In genomic region chr2:182717451-182718215, GRCh38 we compare ENCODE assay signal across 8 cellular contexts. TPM values are rescaled to one million over a fixed set of nuclear protein-coding genes. Genes with fewer than 3 reads are reported as not detected.
DNase-seq lines count a peak whose midpoint lies in the region; ATAC-seq and TF ChIP-seq lines count a peak whose summit lies in the region.

No MANE protein-coding gene starts in this region.

- WGBS in lower leg skin, 2 donors, result 41 to 46% methylated on average over 2 of the region's 2 CpGs

- TF ChIP-seq CTCF in HCT116 (IDR thresholded peaks at IDR 0.05 in 2 of 3, conservative IDR thresholded peaks at IDR 0.05 in 1 of 3; ENCODE audit: borderline replicate concordance in 1 of 3, insufficient read depth in 1 of 3, low read depth in 2 of 3, low read length in 2 of 3) (no peak), lower leg skin (IDR thresholded peaks at IDR 0.05) (no peak)

- H3K4me2 ChIP-seq in HCT116 (ENCODE audit: low read length), result peak overlapping the region; percentile 93

- BruUV-seq in HCT116 (replicated peaks; lab: Mats Ljungman, UMichigan), result TSS peak; percentile 43

- POLR2A ChIA-PET in HCT116 (lab: Charles Lee), result interaction anchor here (0.8 kb wide), 1 partner anchor 8 kb away, joined by 3 read pairs; no protein-coding TSS in a partner anchor

- H2AFZ ChIP-seq in HCT116 (ENCODE audit: low read depth, low read length, poor library complexity, severe bottlenecking), result no peak overlapping the region

- peaks cover 9 to 26% of the 10 kb centered on the region in 2 experiments; a peak in 3 of 4 replicates for H3K36me3 ChIP-seq in HCT116 (ENCODE audit: control insufficient read depth in 1 of 2, insufficient read depth in 2 of 2, low read length in 2 of 2)

- H3K27ac ChIP-seq in HCT116 (ENCODE audit: low read depth, low read length), result no peak overlapping the region

- no peaks in the 10 kb centered on the region for H3K9me3 ChIP-seq in HCT116 (ENCODE audit: control insufficient read depth in 1 of 2, insufficient read depth in 1 of 2, low read depth in 1 of 2, low read length in 2 of 2)

- no peak for ATAC-seq in HCT116

- no peak for TF ChIP-seq RAD21 in HCT116 (IDR thresholded peaks at IDR 0.05; ENCODE audit: low read depth)

- H4K20me1 ChIP-seq in HCT116 (ENCODE audit: insufficient read depth), result 0 out of 2 replicates have a peak, but pooled peaks cover 3% of the 10 kb centered on the region

- peak; percentile 17 for DNase-seq in NCI-H1092 treated with DMSO at 0.1 percent for 48 hours (lab: John Stamatoyannopoulos, UW)
- DNase-seq in NCI-H1092 (lab: John Stamatoyannopoulos, UW), result no peak
- DNase-seq in HCT116 (ENCODE audit: low read depth, low spot score), result no peak
- DNase-seq in NCI-H1417 treated with DMSO at 0.1 percent for 48 hours (lab: John Stamatoyannopoulos, UW), result peak; percentile 2
- DNase-seq in inferior parietal cortex (ENCODE audit: extremely low spot score), result peak; percentile 19
- no peak for DNase-seq in AG08395 (ENCODE audit: low spot score)
- DNase-seq in lower leg skin (ENCODE audit: low spot score in 2 of 2), result no peak
- DNase-seq in activated naive CD4-positive, alpha-beta T cell treated with Interleukin-2 at 50 U/mL for 16 hours, result no peak

- H3K9ac ChIP-seq in HCT116 (ENCODE audit: low read length), result peak overlapping the region; percentile 89

- no peak for TF ChIP-seq POLR2A in HCT116 (IDR thresholded peaks at IDR 0.05; ENCODE audit: borderline replicate concordance, extremely low read depth, insufficient read depth, insufficient read length)
- no peak for TF ChIP-seq POLR2A in lower leg skin (IDR thresholded peaks at IDR 0.05)

- CTCF ChIA-PET in HCT116 (lab: Charles Lee), result no interaction called here

- peaks cover 21% of the 10 kb centered on the region for H3K79me2 ChIP-seq in HCT116 (ENCODE audit: insufficient read depth, low read length)

- peak overlapping the region; percentile 90 to 97; a peak in 3 of 4 replicates for H3K4me3 ChIP-seq in HCT116 (replicated peaks in 1 of 2; ENCODE audit: low read depth in 1 of 2, low read length in 2 of 2)
- no peak overlapping the region for H3K4me3 ChIP-seq in lower leg skin (ENCODE audit: low read depth, poor library complexity, severe bottlenecking)

- intact Hi-C loops in HCT116 (cut with micrococcal nuclease), result no loop called here
- intact Hi-C loops in lower leg skin (cut with DNase I; ENCODE audit: low total_unique reads), result no loop called here

- H3K4me1 ChIP-seq in HCT116 (ENCODE audit: control insufficient read depth in 1 of 2, insufficient read depth in 2 of 2, low read length in 2 of 2), result peaks cover 8 to 18% of the 10 kb centered on the region in 2 experiments; a peak in 2 of 4 replicates

- H3K9me2 ChIP-seq in HCT116 (ENCODE audit: insufficient read depth), result no peaks in the 10 kb centered on the region

- no peaks in the 10 kb centered on the region for H3K27me3 ChIP-seq in HCT116 (ENCODE audit: insufficient read depth, low read length)

- RAD21 ChIA-PET in HCT116 (lab: Charles Lee; ENCODE audit: low non-redundant PET in 1 of 2, low total read pairs in 2 of 2, uncharacterized antibody in 2 of 2, unreplicated experiment in 2 of 2), result no interaction called here

TF ChIP-seq in HCT116, 20 proteins besides CTCF, POLR2A, EP300 and RAD21:
- TF ChIP-seq EZH2phosphoT487 (IDR thresholded peaks at IDR 0.05; ENCODE audit: borderline replicate concordance) (no peak), YY1 (IDR thresholded peaks at IDR 0.05; ENCODE audit: extremely low read depth, insufficient replicate concordance, low read depth, low read length) (no peak), POLR2AphosphoS5 (IDR thresholded peaks at IDR 0.05; ENCODE audit: low read depth, low read length) (no peak), MAX (IDR thresholded peaks at IDR 0.05) (no peak)

RNA-seq across cellular contexts. Expression of gene DNAJC10, which starts 1.6 kb away (rescaled TPM):
- total RNA-seq in HCT116 (2021; ENCODE audit: unreplicated experiment) (80.4 TPM), lower leg skin (10 to 100 TPM; 13.3 to 29.2 (median 18.9) TPM)
- 18.5 and 26.7 TPM in 2 replicates for polyA plus RNA-seq in HCT116 (2012)

Comparison
In these comparisons a context has a peak if more than half of its experiments do, and no peak if none do; other contexts are left out.
1. DNase-seq: peak in NCI-H1092 treated with DMSO at 0.1 percent for 48 hours (single experiment), NCI-H1417 treated with DMSO at 0.1 percent for 48 hours (single experiment) and inferior parietal cortex (single experiment); none in NCI-H1092 (single experiment), HCT116 (single experiment), AG08395 (single experiment), lower leg skin (0 of 2) and activated naive CD4-positive, alpha-beta T cell treated with Interleukin-2 at 50 U/mL for 16 hours (single experiment).